Comparison of ENCODE assay signal across 19 cellular contexts in genomic region chr15:96184297-96184696, GRCh38.
DNase-seq lines count a peak whose midpoint lies in the region; ATAC-seq and TF ChIP-seq lines count a peak whose summit lies in the region.
"Had no signal": no experiment of that assay in that cellular context is flagged by ENCODE, and none has a peak within 500 bp of the region (broad histone marks: within the 10 kb centered on the region; RNA-seq: fewer than 3 reads in every experiment).

No MANE protein-coding gene starts in this region.

- no peaks in the 10 kb centered on the region for H3K9me2 ChIP-seq in hepatocyte (replicated peaks; ENCODE audit: insufficient read depth)
- H3K9me2 ChIP-seq: SK-N-SH had no signal

- H3K36me3 Mint-ChIP-seq in nephron (ENCODE audit: low read depth) (peaks cover 14% of the 10 kb centered on the region), type B pancreatic cell (peaks cover 3% of the 10 kb centered on the region)

- no peaks in the 10 kb centered on the region for H3K79me2 ChIP-seq in hepatocyte

- no peak overlapping the region for H3K4me3 ChIP-seq in hepatocyte
- H3K4me3 ChIP-seq: BLaER1 treated with 17β-estradiol and CSF1 and Interleukin-3, amounts not matched to agents 10 nM and 100 nM; HAP-1; K562 had no signal

- no peaks in the 10 kb centered on the region for H3K27me3 ChIP-seq in hepatocyte
- H3K27me3 ChIP-seq: BLaER1 treated with 17β-estradiol and CSF1 and Interleukin-3, amounts not matched to agents 10 nM and 100 nM had no signal

- no peak overlapping the region for H2AFZ ChIP-seq in hepatocyte

- no peaks in the 10 kb centered on the region for H4K20me1 ChIP-seq in hepatocyte (ENCODE audit: insufficient read depth, poor library complexity, severe bottlenecking)
- H4K20me1 ChIP-seq: BLaER1 treated with 17β-estradiol and CSF1 and Interleukin-3, amounts not matched to agents 10 nM and 100 nM had no signal

- DNase-seq in Caki2 (ENCODE audit: low read depth) (peak; percentile 19), hepatocyte (ENCODE audit: low spot score) (no peak), type B pancreatic cell (ENCODE audit: extremely low spot score, unreplicated experiment) (no peak), cerebellar cortex (ENCODE audit: low spot score) (no peak)
- DNase-seq: DMS 273 treated with DMSO at 0.1 percent for 48 hours, NCI-H1105 treated with DMSO at 0.1 percent for 48 hours, NCI-H1930, NCI-H345, NCI-H526, PC-3, RPMI8226, SHP77 treated with DMSO at 0.1 percent for 48 hours, SK-N-SH had no signal

- WGBS in hepatocyte (ENCODE audit: low lambda C conversion rate, missing lambda C conversion rate), result 75% methylated on average over 2 of the region's 2 CpGs

- no peaks in the 10 kb centered on the region for H3K9me3 ChIP-seq in hepatocyte (ENCODE audit: low read depth)
- H3K9me3 ChIP-seq: BLaER1 treated with 17β-estradiol and CSF1 and Interleukin-3, amounts not matched to agents 10 nM and 100 nM; HAP-1; SK-N-SH had no signal

- H3K27me3 Mint-ChIP-seq in nephron (ENCODE audit: low read depth), result peaks cover 3% of the 10 kb centered on the region
- H3K27me3 Mint-ChIP-seq in type B pancreatic cell, result no peaks in the 10 kb centered on the region

- in situ Hi-C loops in Caki2 (cut with HindIII; ENCODE audit: low pct_unique_long_range_greater_than_20kb, low sequenced_read_pairs), result no loop called here

- H3K4me1 ChIP-seq in hepatocyte (ENCODE audit: insufficient read depth), result peaks cover 21% of the 10 kb centered on the region

- ATAC-seq in HG03439 (IDR thresholded peaks at IDR 0.05; ENCODE audit: unreplicated experiment) (no peak), HG03039 (IDR thresholded peaks at IDR 0.05; ENCODE audit: unreplicated experiment) (no peak)
- ATAC-seq: K562, PC-3 had no signal

- H3K36me3 ChIP-seq in hepatocyte (replicated peaks; ENCODE audit: insufficient read depth, low read depth), result no peaks in the 10 kb centered on the region
- H3K36me3 ChIP-seq: BLaER1 treated with 17β-estradiol and CSF1 and Interleukin-3, amounts not matched to agents 10 nM and 100 nM; HAP-1 had no signal

- H3K4me1 Mint-ChIP-seq in nephron, result peaks cover 81% of the 10 kb centered on the region
- peaks cover 77% of the 10 kb centered on the region for H3K4me1 Mint-ChIP-seq in type B pancreatic cell (ENCODE audit: unreplicated experiment)

- peak overlapping the region; percentile 51 for H3K4me2 ChIP-seq in hepatocyte
- H3K4me2 ChIP-seq: BLaER1 treated with 17β-estradiol and CSF1 and Interleukin-3, amounts not matched to agents 10 nM and 100 nM; SK-N-SH had no signal

- H3K27ac Mint-ChIP-seq in nephron (peak overlapping the region; percentile 86 to 95 (median 88)), type B pancreatic cell (peak overlapping the region; percentile 64)

- H3K9me3 Mint-ChIP-seq in nephron (no peaks in the 10 kb centered on the region), type B pancreatic cell (no peaks in the 10 kb centered on the region)

- H3K27ac ChIP-seq in hepatocyte, result peak overlapping the region; percentile 40
- H3K27ac ChIP-seq: BLaER1 treated with 17β-estradiol and CSF1 and Interleukin-3, amounts not matched to agents 10 nM and 100 nM had no signal

- H3K4me3 Mint-ChIP-seq in nephron (no peak overlapping the region), type B pancreatic cell (peak overlapping the region; percentile 9)

- TF ChIP-seq CTCF in hepatocyte (IDR thresholded peaks at IDR 0.05; ENCODE audit: poor library complexity) (no peak), nephron (IDR thresholded peaks at IDR 0.05; ENCODE audit: unreplicated experiment in 3 of 3) (no peak), type B pancreatic cell (conservative IDR thresholded peaks at IDR 0.05) (no peak)
